ENCODE assay signal across 8 cellular contexts in the genomic region with DNA sequence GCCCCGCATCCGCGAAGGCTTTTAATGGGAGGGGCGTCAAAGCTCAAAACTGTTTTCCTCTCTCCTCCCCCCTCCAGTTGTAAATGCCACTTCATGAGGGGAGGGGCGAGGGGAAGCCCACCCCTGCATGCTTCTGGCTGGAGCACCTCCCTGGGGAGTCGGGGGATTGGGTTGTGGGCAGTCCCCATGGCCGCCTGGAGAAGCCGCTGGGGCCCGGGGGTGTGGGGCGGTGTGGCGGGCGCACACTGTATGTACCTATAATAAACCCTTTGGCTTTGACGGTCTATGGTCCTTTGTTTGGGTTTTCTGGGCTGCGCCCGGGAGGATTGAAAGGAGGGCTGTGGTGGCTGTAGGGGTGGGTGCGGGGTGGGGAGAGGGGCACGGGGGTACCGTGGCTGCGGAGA. TPM values are rescaled to one million over a fixed set of nuclear protein-coding genes. Genes with fewer than 3 reads are reported as not detected.
DNase-seq lines count a peak whose midpoint lies in the region; ATAC-seq and TF ChIP-seq lines count a peak whose summit lies in the region.

No MANE protein-coding gene starts in this region.

- peak overlapping the region in 11 of 12 donors; percentile 41 to 93 (median 79) for H3K27ac ChIP-seq in heart left ventricle
- H3K27ac ChIP-seq in skeletal muscle tissue (ENCODE audit: low read depth, low read length), result no peak overlapping the region

- no peaks in the 10 kb centered on the region for H3K9me3 Mint-ChIP-seq in activated B cell treated with CpG ODN at 0.5 μM for 24 hours

- peak; percentile 56 for DNase-seq in NCI-H1105 treated with DMSO at 0.1 percent for 48 hours (lab: John Stamatoyannopoulos, UW)
- DNase-seq in NCI-H1105 (lab: John Stamatoyannopoulos, UW), result no peak
- peak; percentile 54 for DNase-seq in activated B cell treated with CpG ODN at 0.5 μM for 24 hours
- DNase-seq in heart left ventricle, result no peak
- no peak for DNase-seq in globus pallidus (ENCODE audit: low spot score)
- DNase-seq in GM10266 (ENCODE audit: extremely low spot score), result no peak

- POLR2A ChIA-PET in activated B cell treated with CpG ODN at 0.5 μM for 24 hours (lab: Charles Lee), result interaction anchor here (1.0 to 1.6 kb wide), 3 partner anchors 27 to 37 kb away, joined by 4 to 8 read pairs (median 7); no protein-coding TSS in a partner anchor

- H3K4me1 ChIP-seq in heart left ventricle (peaks cover 0 to 36% (median 9%) of the 10 kb centered on the region in 12 donors), skeletal muscle tissue (ENCODE audit: control insufficient read depth in 3 of 3, insufficient read depth in 3 of 3, low read length in 3 of 3) (peaks cover 8 to 10% (median 9%) of the 10 kb centered on the region in 3 donors)

- WGBS in heart left ventricle, 4 donors, result 2 to 5% (median 3%) methylated on average over 15 to 19 of the region's 19 CpGs

- peak overlapping the region in 1 of 3 donors; percentile 25 for H3K9ac ChIP-seq in skeletal muscle tissue (ENCODE audit: low read depth in 1 of 3, low read length in 3 of 3)

- peak; percentile 6 for ATAC-seq in HG03095 (IDR thresholded peaks at IDR 0.05; ENCODE audit: unreplicated experiment)
- ATAC-seq in activated B cell treated with CpG ODN at 0.5 μM for 24 hours (ENCODE audit: low read depth), result peak; percentile 58
- ATAC-seq in heart left ventricle, result peak in 3 of 4 donors; percentile 2 to 21 (median 8)

- H3K27me3 Mint-ChIP-seq in activated B cell treated with CpG ODN at 0.5 μM for 24 hours, result no peaks in the 10 kb centered on the region

- intact Hi-C loops in activated B cell treated with CpG ODN at 0.5 μM for 24 hours (cut with micrococcal nuclease), result loop anchor here (1.0 kb wide), 4 partner anchors 22 to 47 kb away; no protein-coding TSS in a partner anchor
- intact Hi-C loops in heart left ventricle (cut with DNase I), result loop anchor here in 2 of 10 donors (5.0 kb wide), 2 partner anchors 44 to 49 kb away; no protein-coding TSS in a partner anchor

- H3K27ac Mint-ChIP-seq in activated B cell treated with CpG ODN at 0.5 μM for 24 hours, result peak overlapping the region; percentile 84

- CTCF ChIA-PET in activated B cell treated with CpG ODN at 0.5 μM for 24 hours (lab: Charles Lee), result interaction anchor here (1.0 to 1.4 kb wide), 4 partner anchors 23 to 29 kb away, joined by 3 to 5 read pairs (median 3); no protein-coding TSS in a partner anchor

- no peak for TF ChIP-seq CTCF in activated B cell treated with CpG ODN at 0.5 μM for 24 hours (IDR thresholded peaks at IDR 0.05)
- TF ChIP-seq CTCF in heart left ventricle (IDR thresholded peaks at IDR 0.05), result no peak
- TF ChIP-seq CTCF in GM10266 (IDR thresholded peaks at IDR 0.05; ENCODE audit: control insufficient read depth, insufficient read depth, low read depth, missing control alignments), result no peak

- H3K9me3 ChIP-seq in heart left ventricle, result no peaks in the 10 kb centered on the region
- no peaks in the 10 kb centered on the region for H3K9me3 ChIP-seq in skeletal muscle tissue (ENCODE audit: control insufficient read depth in 3 of 3, low read length in 3 of 3)

- peaks cover 0 to 26% (median 12%) of the 10 kb centered on the region in 9 donors for H3K36me3 ChIP-seq in heart left ventricle
- peaks cover 4 to 6% (median 6%) of the 10 kb centered on the region in 3 donors for H3K36me3 ChIP-seq in skeletal muscle tissue (ENCODE audit: control insufficient read depth in 3 of 3, insufficient read depth in 3 of 3, low read length in 3 of 3)

- peak overlapping the region; percentile 88 for H3K4me3 Mint-ChIP-seq in activated B cell treated with CpG ODN at 0.5 μM for 24 hours

- H3K4me1 Mint-ChIP-seq in activated B cell treated with CpG ODN at 0.5 μM for 24 hours, result peaks cover 37% of the 10 kb centered on the region

- H3K27me3 ChIP-seq in heart left ventricle (no peaks in the 10 kb centered on the region), skeletal muscle tissue (ENCODE audit: control insufficient read depth in 3 of 3, insufficient read depth in 3 of 3, low read length in 3 of 3) (no peaks in the 10 kb centered on the region)

- no peak for TF ChIP-seq POLR2A in heart left ventricle (IDR thresholded peaks at IDR 0.05)

- H3K36me3 Mint-ChIP-seq in activated B cell treated with CpG ODN at 0.5 μM for 24 hours (ENCODE audit: low read depth), result peaks cover 31% of the 10 kb centered on the region

- H3K4me3 ChIP-seq in heart left ventricle, result peak overlapping the region; percentile 63 to 94 (median 77)
- H3K4me3 ChIP-seq in skeletal muscle tissue (ENCODE audit: low read length in 3 of 3), result peak overlapping the region; percentile 87 to 92 (median 88)

RNA-seq across cellular contexts. Expression of gene SHKBP1, which starts 0.5 kb away (rescaled TPM):
- total RNA-seq in activated B cell treated with CpG ODN at 0.5 μM for 24 hours, result 184 and 213 TPM in 2 replicates
- 10 to 100 TPM; 16.4 to 52.8 (median 18.4) TPM for total RNA-seq in heart left ventricle
- 10 to 100 TPM; 23.2 to 37.0 TPM for polyA plus RNA-seq in heart left ventricle
- total RNA-seq in skeletal muscle tissue, result 6.3 TPM

RNA-seq across cellular contexts. Expression of gene LTBP4, which starts 25.0 kb away (rescaled TPM):
- total RNA-seq in activated B cell treated with CpG ODN at 0.5 μM for 24 hours, result 57.2 and 75.1 TPM in 2 replicates
- 100 to 1,000 TPM; 101 to 319 (median 212) TPM for total RNA-seq in heart left ventricle
- polyA plus RNA-seq in heart left ventricle, result 100 to 1,000 TPM in 1 of 2 donors, 10 to 100 TPM in 1; 95.0 to 121 TPM
- total RNA-seq in skeletal muscle tissue, result 86.6 TPM

Comparison
In these comparisons a context has a peak if more than half of its experiments do, and no peak if none do; other contexts are left out.
1. DNase-seq: peak in NCI-H1105 treated with DMSO at 0.1 percent for 48 hours (single experiment) and activated B cell treated with CpG ODN at 0.5 μM for 24 hours (single experiment); none in NCI-H1105 (single experiment), heart left ventricle (0 of 5), globus pallidus (single experiment) and GM10266 (single experiment).
2. ATAC-seq: peak in every context shown above with its lines; median percentile 58 in activated B cell treated with CpG ODN at 0.5 μM for 24 hours; 8 in heart left ventricle; 6 in HG03095.